17 cellular contexts compared by ENCODE assay signal in genomic region chr5:79929095-79929494, GRCh38.
DNase-seq lines count a peak whose midpoint lies in the region; ATAC-seq and TF ChIP-seq lines count a peak whose summit lies in the region.
"Had no signal": no experiment of that assay in that cellular context is flagged by ENCODE, and none has a peak within 500 bp of the region (broad histone marks: within the 10 kb centered on the region; RNA-seq: fewer than 3 reads in every experiment).

No MANE protein-coding gene starts in this region.

- intact Hi-C loops in thyroid gland (cut with DNase I) (no loop called here), Right ventricle myocardium superior (cut with DNase I) (no loop called here)

- H3K27ac Mint-ChIP-seq in chondrocyte (ENCODE audit: unreplicated experiment): no peak overlapping the region
- H3K27ac Mint-ChIP-seq: GM23338 had no signal

- H3K36me3 ChIP-seq in thyroid gland: no peaks in the 10 kb centered on the region
- H3K36me3 ChIP-seq: BLaER1 had no signal

- no peak overlapping the region for H3K27ac ChIP-seq in thyroid gland
- H3K27ac ChIP-seq: BLaER1 had no signal

- H3K9me3 ChIP-seq in thyroid gland: no peaks in the 10 kb centered on the region

- no peak for TF ChIP-seq CTCF in thyroid gland (IDR thresholded peaks at IDR 0.05)
- no peak for TF ChIP-seq CTCF in chondrocyte (IDR thresholded peaks at IDR 0.05)

- no peak for TF ChIP-seq POLR2A in thyroid gland (IDR thresholded peaks at IDR 0.05)

- WGBS in thyroid gland, 2 donors: 63 to 64% methylated on average over 5 of the region's 5 CpGs

- H3K4me1 Mint-ChIP-seq in chondrocyte (ENCODE audit: low read depth): no peaks in the 10 kb centered on the region

- no peak overlapping the region for H3K4me3 Mint-ChIP-seq in chondrocyte (ENCODE audit: unreplicated experiment)
- H3K4me3 Mint-ChIP-seq: GM23338 had no signal

- H3K36me3 Mint-ChIP-seq in chondrocyte (ENCODE audit: low read depth): no peaks in the 10 kb centered on the region

- no peaks in the 10 kb centered on the region for H3K27me3 ChIP-seq in thyroid gland
- H3K27me3 ChIP-seq: BLaER1 had no signal

- no peak overlapping the region for H3K4me3 ChIP-seq in thyroid gland (replicated peaks in 1 of 3)
- H3K4me3 ChIP-seq: BLaER1, GM23338 had no signal

- no peak for ATAC-seq in Right ventricle myocardium superior (ENCODE audit: poor library complexity)
- ATAC-seq in HG03521 (IDR thresholded peaks at IDR 0.05; ENCODE audit: unreplicated experiment): no peak
- ATAC-seq: GM23338, HepG2 had no signal

- peaks cover 19% of the 10 kb centered on the region for H3K27me3 Mint-ChIP-seq in chondrocyte (ENCODE audit: low read depth)

- peaks cover 0 to 4% of the 10 kb centered on the region in 2 donors for H3K4me1 ChIP-seq in thyroid gland

- peak; percentile 28 for DNase-seq in NCI-H1436 (lab: John Stamatoyannopoulos, UW)
- DNase-seq in NCI-H1436 treated with DMSO at 0.1 percent for 48 hours (lab: John Stamatoyannopoulos, UW): no peak
- peak; percentile 36 for DNase-seq in NCI-H2107 (lab: John Stamatoyannopoulos, UW)
- DNase-seq in RPMI8226: peak; percentile 81
- peak; percentile 20 to 36 for DNase-seq in thyroid gland
- no peak for DNase-seq in Right ventricle myocardium superior
- DNase-seq in chondrocyte (ENCODE audit: low spot score): no peak
- DNase-seq: 8988T, GDM1, Karpas-422, MM.1S, NCI-H1105, NCI-H2029 had no signal

- H3K9me3 Mint-ChIP-seq in chondrocyte (ENCODE audit: low read depth): no peaks in the 10 kb centered on the region
- H3K9me3 Mint-ChIP-seq: GM23338 had no signal

Comparison
In these comparisons a context has a peak if more than half of its experiments do, and no peak if none do; other contexts are left out.
1. DNase-seq: peak in NCI-H1436 (single experiment), NCI-H2107 (single experiment), RPMI8226 (single experiment) and thyroid gland (2 of 2); none in NCI-H1436 treated with DMSO at 0.1 percent for 48 hours (single experiment), Right ventricle myocardium superior (single experiment) and chondrocyte (single experiment).